17 cellular contexts compared by ENCODE assay signal in genomic region chr11:77109236-77110019, GRCh38. TPM values are rescaled to one million over a fixed set of nuclear protein-coding genes. Genes with fewer than 3 reads are reported as not detected.
A peak's percentile ranks its signal among the peaks of the same experiment; 100 is the strongest.
DNase-seq lines count a peak whose midpoint lies in the region; ATAC-seq and TF ChIP-seq lines count a peak whose summit lies in the region.
"Had no signal": no experiment of that assay in that cellular context is flagged by ENCODE, and none has a peak within 500 bp of the region (broad histone marks: within the 10 kb centered on the region; RNA-seq: fewer than 3 reads in every experiment).

No MANE protein-coding gene starts in this region.

- H3K9ac ChIP-seq in SK-N-SH, result no peak overlapping the region

- peaks cover 3% of the 10 kb centered on the region for H3K4me1 Mint-ChIP-seq in activated naive CD8-positive, alpha-beta T cell treated with anti-CD3 and anti-CD28 coated beads for 36 hours
- H3K4me1 Mint-ChIP-seq: activated CD4-positive, alpha-beta memory T cell treated with anti-CD3 and anti-CD28 coated beads, Interleukin-2, amount 10 ng/mL, durations not matched to agents 7 days and 5 days had no signal

- no peaks in the 10 kb centered on the region for H3K27me3 ChIP-seq in AG04450 (ENCODE audit: control insufficient read depth, insufficient read depth, low read length)
- H3K27me3 ChIP-seq in SK-N-SH (ENCODE audit: insufficient read depth), result no peaks in the 10 kb centered on the region
- H3K27me3 ChIP-seq in aorta (ENCODE audit: control insufficient read depth in 1 of 2, insufficient read depth in 2 of 2, low read length in 1 of 2), result no peaks in the 10 kb centered on the region

- TF ChIP-seq CTCF in AG04450 (IDR thresholded peaks at IDR 0.05; ENCODE audit: low read depth, low read length), result no peak
- TF ChIP-seq CTCF in SK-N-SH (IDR thresholded peaks at IDR 0.05), result no peak

- H3K9me3 ChIP-seq in AG04450 (ENCODE audit: control insufficient read depth, insufficient read depth, low read length) (no peaks in the 10 kb centered on the region; the same call in 1 of the 2 replicates), SK-N-SH (no peaks in the 10 kb centered on the region), aorta (ENCODE audit: control insufficient read depth, low read length) (no peaks in the 10 kb centered on the region)

- TF ChIP-seq RAD21 in SK-N-SH (IDR thresholded peaks at IDR 0.05; ENCODE audit: low read length), result no peak

- intact Hi-C loops in aorta (cut with DNase I), result loop anchor here in 1 of 2 donors (10.0 kb wide), 1 partner anchor 375 kb away; no protein-coding TSS in a partner anchor

- H3K36me3 ChIP-seq in SK-N-SH (replicated peaks in 1 of 2; ENCODE audit: control insufficient read depth in 1 of 2, insufficient read depth in 2 of 2, low read length in 1 of 2) (no peaks in the 10 kb centered on the region), aorta (ENCODE audit: control insufficient read depth in 1 of 2, insufficient read depth in 2 of 2, low read length in 1 of 2) (no peaks in the 10 kb centered on the region)

- peaks cover 16% of the 10 kb centered on the region for H3F3A ChIP-seq in SK-N-SH (replicated peaks; ENCODE audit: insufficient read depth)

- H3K4me1 ChIP-seq in SK-N-SH (ENCODE audit: control insufficient read depth in 1 of 2, insufficient read depth in 2 of 2, low read depth in 1 of 2, low read length in 1 of 2) (peaks cover 28 to 46% of the 10 kb centered on the region in 2 experiments; a peak in 3 of 4 replicates), aorta (ENCODE audit: control insufficient read depth in 1 of 2, insufficient read depth in 2 of 2, low read length in 2 of 2) (no peaks in the 10 kb centered on the region)

- DNase-seq in AG04450 (ENCODE audit: low read depth, low spot score) (no peak), HT1080 (ENCODE audit: low read depth) (peak; percentile 29), SK-N-SH (no peak), hepatic stellate cell (ENCODE audit: low spot score) (peak; percentile 59), aorta (no peak), KBM-7 (no peak), DMS153 (lab: John Stamatoyannopoulos, UW) (no peak)
- DNase-seq in activated naive CD8-positive, alpha-beta T cell treated with anti-CD3 and anti-CD28 coated beads for 36 hours, result no peak
- DNase-seq: activated CD4-positive, alpha-beta memory T cell treated with anti-CD3 and anti-CD28 coated beads, Interleukin-2, amount 10 ng/mL, durations not matched to agents 7 days and 5 days; activated naive CD4-positive, alpha-beta T cell treated with Interleukin-2 at 50 U/mL for 16 hours; C1 segment of cervical spinal cord; cortex of kidney; NCI-H146 had no signal

- TF ChIP-seq EP300 in SK-N-SH (IDR thresholded peaks at IDR 0.05; ENCODE audit: borderline replicate concordance in 1 of 2, low read depth in 1 of 2, low read length in 1 of 2), result no peak

- no peak overlapping the region for H3K27ac Mint-ChIP-seq in activated naive CD8-positive, alpha-beta T cell treated with anti-CD3 and anti-CD28 coated beads for 36 hours
- H3K27ac Mint-ChIP-seq: activated CD4-positive, alpha-beta memory T cell treated with anti-CD3 and anti-CD28 coated beads, Interleukin-2, amount 10 ng/mL, durations not matched to agents 7 days and 5 days; T-helper 1 cell treated with Interleukin-12 subunit alpha and Interleukin-12 subunit beta and Interleukin-4 antibody, amounts not matched to agents 30 μg/mL and 1 μg/mL, for 36 hours; type B pancreatic cell had no signal

- H3K4me3 Mint-ChIP-seq in activated naive CD8-positive, alpha-beta T cell treated with anti-CD3 and anti-CD28 coated beads for 36 hours, result no peak overlapping the region
- H3K4me3 Mint-ChIP-seq: activated CD4-positive, alpha-beta memory T cell treated with anti-CD3 and anti-CD28 coated beads, Interleukin-2, amount 10 ng/mL, durations not matched to agents 7 days and 5 days; T-helper 1 cell treated with Interleukin-12 subunit alpha and Interleukin-12 subunit beta and Interleukin-4 antibody, amounts not matched to agents 30 μg/mL and 1 μg/mL, for 36 hours; type B pancreatic cell had no signal

- ATAC-seq in aorta (ENCODE audit: low FRiP score), result no peak
- ATAC-seq: left lobe of liver had no signal

- no peaks in the 10 kb centered on the region for H3K27me3 Mint-ChIP-seq in activated naive CD8-positive, alpha-beta T cell treated with anti-CD3 and anti-CD28 coated beads for 36 hours
- H3K27me3 Mint-ChIP-seq: activated CD4-positive, alpha-beta memory T cell treated with anti-CD3 and anti-CD28 coated beads, Interleukin-2, amount 10 ng/mL, durations not matched to agents 7 days and 5 days; type B pancreatic cell had no signal

- no peak overlapping the region for H2AFZ ChIP-seq in SK-N-SH (ENCODE audit: low read depth)

- peaks cover 10% of the 10 kb centered on the region; the same call in 1 of the 2 replicates for H3K79me2 ChIP-seq in SK-N-SH (ENCODE audit: insufficient read depth)

- no peaks in the 10 kb centered on the region for H4K20me1 ChIP-seq in SK-N-SH (ENCODE audit: insufficient read depth)

- H3K9me2 ChIP-seq in SK-N-SH, result no peaks in the 10 kb centered on the region

- peak overlapping the region; percentile 68 for H3K4me2 ChIP-seq in SK-N-SH
- H3K4me2 ChIP-seq: smooth muscle cell had no signal

- 83% methylated on average over 7 of the region's 11 CpGs for WGBS in SK-N-SH (ENCODE audit: low lambda C conversion rate)
- WGBS in aorta, 2 donors, result 74 to 78% methylated on average over 10 to 11 of the region's 11 CpGs

- H3K27ac ChIP-seq in AG04450 (ENCODE audit: low read depth, low read length) (peak overlapping the region; percentile 34), SK-N-SH (ENCODE audit: low read depth in 2 of 2, low read length in 1 of 2) (peak overlapping the region in 1 of 2 experiments; percentile 82; a peak in 3 of 4 replicates), aorta (ENCODE audit: low read depth in 1 of 2, low read length in 2 of 2) (no peak overlapping the region)

- CTCF ChIA-PET in AG04450 (lab: Charles Lee) (interaction anchor here (1.0 to 2.9 kb wide), 3 partner anchors 18 to 190 kb away, joined by 3 to 12 read pairs (median 7); no protein-coding TSS in a partner anchor), SK-N-SH (lab: Yijun Ruan, JAX) (interaction anchor here (1.0 to 11.2 kb wide), 4 partner anchors 18 to 438 kb away, joined by 3 to 111 read pairs (median 30); partner anchors contain the start of gene MYO7A)

- H3K36me3 Mint-ChIP-seq in activated naive CD8-positive, alpha-beta T cell treated with anti-CD3 and anti-CD28 coated beads for 36 hours, result no peaks in the 10 kb centered on the region
- H3K36me3 Mint-ChIP-seq: type B pancreatic cell had no signal

- no peak overlapping the region for H3K4me3 ChIP-seq in AG04450 (ENCODE audit: low read depth, low read length)
- no peak overlapping the region for H3K4me3 ChIP-seq in SK-N-SH (ENCODE audit: low read depth in 2 of 2, low read length in 1 of 2)
- no peak overlapping the region for H3K4me3 ChIP-seq in aorta (ENCODE audit: low read length in 2 of 2)
- H3K4me3 ChIP-seq: smooth muscle cell had no signal

- POLR2A ChIA-PET in AG04450 (lab: Yijun Ruan, JAX), result no interaction called here
- POLR2A ChIA-PET in SK-N-SH (lab: Yijun Ruan, JAX), result no interaction called here

- in situ Hi-C loops in KBM-7 (cut with MboI; ENCODE audit: low pct_unique_long_range_greater_than_20kb, low sequenced_read_pairs), result no loop called here

- H3K9me3 Mint-ChIP-seq in activated naive CD8-positive, alpha-beta T cell treated with anti-CD3 and anti-CD28 coated beads for 36 hours, result no peaks in the 10 kb centered on the region
- H3K9me3 Mint-ChIP-seq: activated CD4-positive, alpha-beta memory T cell treated with anti-CD3 and anti-CD28 coated beads, Interleukin-2, amount 10 ng/mL, durations not matched to agents 7 days and 5 days; T-helper 1 cell treated with Interleukin-12 subunit alpha and Interleukin-12 subunit beta and Interleukin-4 antibody, amounts not matched to agents 30 μg/mL and 1 μg/mL, for 36 hours; type B pancreatic cell had no signal

RNA-seq across cellular contexts. Expression of gene OMP, which starts 6.8 kb away (rescaled TPM):
- polyA plus RNA-seq in AG04450 (2011; rRNA removed), result not detected in 2 replicates
- 0.65 and 0.78 TPM in 2 replicates for polyA minus RNA-seq in AG04450 (2011; rRNA and poly(A)+ RNA removed)
- total RNA-seq in HT1080 (2014; rRNA removed; shearing (Covaris generic)), result 0.58 TPM in 1 of 2 replicates, not detected in the other
- polyA plus RNA-seq in HT1080 (2015; cell fraction: cytosol; rRNA removed), result 0.44 TPM in 1 of 2 replicates, not detected in the other
- polyA plus RNA-seq in HT1080 (2015; cell fraction: nucleus; rRNA removed), result 0.64 TPM in 1 of 2 replicates, not detected in the other
- polyA plus RNA-seq in SK-N-SH (2012; rRNA removed), result 0.20 TPM in 1 of 2 replicates, not detected in the other
- polyA plus RNA-seq in SK-N-SH (2012; cell fraction: cytosol; rRNA removed), result 0.23 TPM in 1 of 2 replicates, not detected in the other
- polyA plus RNA-seq in SK-N-SH (2012; cell fraction: nucleus; rRNA removed), result 1.5 TPM in 2 replicates
- 1 to 10 TPM in 1 of 2 donors, not detected in 1; 2.1 TPM for total RNA-seq in aorta
- not detected for polyA plus RNA-seq in aorta
- not detected for total RNA-seq in activated naive CD8-positive, alpha-beta T cell treated with anti-CD3 and anti-CD28 coated beads for 36 hours
- total RNA-seq: activated CD4-positive, alpha-beta memory T cell treated with anti-CD3 and anti-CD28 coated beads, Interleukin-2, amount 10 ng/mL, durations not matched to agents 7 days and 5 days; smooth muscle cell had no signal
- polyA plus RNA-seq: smooth muscle cell had no signal

RNA-seq across cellular contexts. Expression of gene MYO7A, which starts 18.6 kb away (rescaled TPM):
- polyA plus RNA-seq in AG04450 (2011; rRNA removed) (not detected in 2 replicates), SK-N-SH (2012; rRNA removed) (0.08 and 0.11 TPM in 2 replicates), aorta (1 to 10 TPM; 1.9 to 2.1 TPM)
- polyA minus RNA-seq in AG04450 (2011; rRNA and poly(A)+ RNA removed), result not detected in 2 replicates
- 0.37 and 0.51 TPM in 2 replicates for total RNA-seq in HT1080 (2014; rRNA removed; shearing (Covaris generic))
- 0.33 and 0.43 TPM in 2 replicates for polyA plus RNA-seq in HT1080 (2015; cell fraction: cytosol; rRNA removed)
- polyA plus RNA-seq in HT1080 (2015; cell fraction: nucleus; rRNA removed), result 1.3 and 1.9 TPM in 2 replicates
- 0.03 and 0.04 TPM in 2 replicates for polyA plus RNA-seq in SK-N-SH (2012; cell fraction: cytosol; rRNA removed)
- polyA plus RNA-seq in SK-N-SH (2012; cell fraction: nucleus; rRNA removed), result 0.74 and 0.85 TPM in 2 replicates
- total RNA-seq in aorta, result 10 to 100 TPM; 11.6 to 27.9 TPM
- total RNA-seq in activated naive CD8-positive, alpha-beta T cell treated with anti-CD3 and anti-CD28 coated beads for 36 hours, result under 1 TPM; 0.06 to 0.16 TPM

RNA-seq across cellular contexts. Expression of gene CAPN5, which starts 42.7 kb away (rescaled TPM):
- polyA plus RNA-seq in AG04450 (2011; rRNA removed) (18.6 and 22.8 TPM in 2 replicates), SK-N-SH (2012; rRNA removed) (31.6 and 33.1 TPM in 2 replicates), aorta (10 to 100 TPM; 10.4 to 11.1 TPM)
- 19.5 and 24.8 TPM in 2 replicates for polyA minus RNA-seq in AG04450 (2011; rRNA and poly(A)+ RNA removed)
- total RNA-seq in HT1080 (2014; rRNA removed; shearing (Covaris generic)), result 9.8 and 12.9 TPM in 2 replicates
- polyA plus RNA-seq in HT1080 (2015; cell fraction: cytosol; rRNA removed), result 11.4 and 14.0 TPM in 2 replicates
- polyA plus RNA-seq in HT1080 (2015; cell fraction: nucleus; rRNA removed), result 20.2 and 26.0 TPM in 2 replicates
- polyA plus RNA-seq in SK-N-SH (2012; cell fraction: cytosol; rRNA removed), result 10.2 and 17.6 TPM in 2 replicates
- 71.6 and 84.7 TPM in 2 replicates for polyA plus RNA-seq in SK-N-SH (2012; cell fraction: nucleus; rRNA removed)
- 10 to 100 TPM in 1 of 2 donors, 1 to 10 TPM in 1; 6.9 to 22.4 TPM for total RNA-seq in aorta
- total RNA-seq in activated naive CD8-positive, alpha-beta T cell treated with anti-CD3 and anti-CD28 coated beads for 36 hours, result 1 to 10 TPM; 2.2 to 2.4 TPM

Comparison
In these comparisons a context has a peak if more than half of its experiments do, and no peak if none do; other contexts are left out.
1. DNase-seq: peak in HT1080 (single experiment) and hepatic stellate cell (single experiment); none in AG04450 (single experiment), SK-N-SH (single experiment), aorta (0 of 2), KBM-7 (single experiment), DMS153 (single experiment) and activated naive CD8-positive, alpha-beta T cell treated with anti-CD3 and anti-CD28 coated beads for 36 hours (single experiment).